ENCODE assay signal across 1 cellular context in the genomic region with DNA sequence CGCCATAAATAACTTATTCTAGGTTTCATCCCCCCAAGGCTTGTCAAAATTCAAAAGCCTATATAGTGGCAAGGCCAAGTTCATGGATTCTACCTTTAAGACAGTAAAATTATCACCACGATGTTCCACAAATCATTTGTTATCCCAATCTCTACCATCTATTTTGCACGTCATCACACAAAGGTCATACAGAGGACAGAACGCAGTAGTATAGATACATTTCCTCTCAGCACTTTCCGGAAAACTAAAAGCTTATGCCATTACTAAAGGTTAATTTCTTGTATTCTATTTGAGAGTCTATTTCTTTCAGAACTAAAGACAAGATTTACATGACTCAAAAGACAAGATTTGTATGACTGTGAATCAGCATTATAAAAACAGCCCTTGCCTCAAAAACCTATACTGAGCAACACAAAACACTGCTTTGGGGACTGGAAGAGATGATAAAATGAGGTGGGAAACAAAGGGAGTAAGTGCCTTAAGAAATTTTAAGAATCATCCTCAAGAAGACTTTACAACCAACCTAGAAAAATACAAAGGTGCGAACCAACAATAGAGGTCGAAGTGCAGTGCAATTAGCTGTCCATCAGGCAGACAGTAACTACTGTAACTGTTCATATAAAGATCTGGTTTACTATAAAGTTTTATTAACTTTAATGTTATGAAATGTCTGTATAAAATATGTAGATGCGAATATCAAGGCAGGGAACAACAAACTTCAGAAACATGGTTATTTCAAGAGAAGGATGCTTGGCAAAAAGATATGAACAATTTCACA.
TF ChIP-seq lines count a peak whose summit lies in the region.

No MANE protein-coding gene starts in this region.

TF ChIP-seq in K562, 482 proteins besides CTCF, POLR2A, EP300 and RAD21:
- TF ChIP-seq, protein P1, sequence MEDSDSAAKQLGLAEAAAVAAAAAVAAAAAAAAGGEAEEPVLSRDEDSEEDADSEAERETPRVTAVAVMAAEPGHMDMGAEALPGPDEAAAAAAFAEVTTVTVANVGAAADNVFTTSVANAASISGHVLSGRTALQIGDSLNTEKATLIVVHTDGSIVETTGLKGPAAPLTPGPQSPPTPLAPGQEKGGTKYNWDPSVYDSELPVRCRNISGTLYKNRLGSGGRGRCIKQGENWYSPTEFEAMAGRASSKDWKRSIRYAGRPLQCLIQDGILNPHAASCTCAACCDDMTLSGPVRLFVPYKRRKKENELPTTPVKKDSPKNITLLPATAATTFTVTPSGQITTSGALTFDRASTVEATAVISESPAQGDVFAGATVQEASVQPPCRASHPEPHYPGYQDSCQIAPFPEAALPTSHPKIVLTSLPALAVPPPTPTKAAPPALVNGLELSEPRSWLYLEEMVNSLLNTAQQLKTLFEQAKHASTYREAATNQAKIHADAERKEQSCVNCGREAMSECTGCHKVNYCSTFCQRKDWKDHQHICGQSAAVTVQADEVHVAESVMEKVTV (CRISPR knock-in tag; IDR thresholded peaks at IDR 0.05), result no peak
- TF ChIP-seq ESRRA (IDR thresholded peaks at IDR 0.05; ENCODE audit: borderline replicate concordance, low read depth) (peak; percentile 84), FOS (IDR thresholded peaks at IDR 0.05; ENCODE audit: extremely low read depth, insufficient read length) (no peak), HMG20A (CRISPR knock-in tag; conservative IDR thresholded peaks at IDR 0.05) (no peak), MEIS2 (IDR thresholded peaks at IDR 0.05; ENCODE audit: partially characterized antibody) (peak; percentile 49), CREM (IDR thresholded peaks at IDR 0.05; ENCODE audit: low read depth) (peak; percentile 67), NFE2 (IDR thresholded peaks at IDR 0.05; ENCODE audit: low read depth) (peak; percentile 44; the same call in 1 of the 2 replicates), ATF1 (CRISPR knock-in tag; IDR thresholded peaks at IDR 0.05) (no peak), ATF1 (tag; IDR thresholded peaks at IDR 0.05) (peak; percentile 28; the same call in 1 of the 2 replicates)
- TF ChIP-seq, protein P2, sequence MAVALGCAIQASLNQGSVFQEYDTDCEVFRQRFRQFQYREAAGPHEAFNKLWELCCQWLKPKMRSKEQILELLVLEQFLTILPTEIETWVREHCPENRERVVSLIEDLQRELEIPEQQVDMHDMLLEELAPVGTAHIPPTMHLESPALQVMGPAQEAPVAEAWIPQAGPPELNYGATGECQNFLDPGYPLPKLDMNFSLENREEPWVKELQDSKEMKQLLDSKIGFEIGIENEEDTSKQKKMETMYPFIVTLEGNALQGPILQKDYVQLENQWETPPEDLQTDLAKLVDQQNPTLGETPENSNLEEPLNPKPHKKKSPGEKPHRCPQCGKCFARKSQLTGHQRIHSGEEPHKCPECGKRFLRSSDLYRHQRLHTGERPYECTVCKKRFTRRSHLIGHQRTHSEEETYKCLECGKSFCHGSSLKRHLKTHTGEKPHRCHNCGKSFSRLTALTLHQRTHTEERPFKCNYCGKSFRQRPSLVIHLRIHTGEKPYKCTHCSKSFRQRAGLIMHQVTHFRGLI (CRISPR knock-in tag; IDR thresholded peaks at IDR 0.05), result no peak
